ENCODE assay signal across 1 cellular context in genomic region chr15:89136818-89137772, GRCh38.
TF ChIP-seq lines count a peak whose summit lies in the region.

No MANE protein-coding gene starts in this region.

TF ChIP-seq in HepG2, 621 proteins besides CTCF, POLR2A, EP300 and RAD21 (continued from another document and continues in another):
- TF ChIP-seq, protein P1, sequence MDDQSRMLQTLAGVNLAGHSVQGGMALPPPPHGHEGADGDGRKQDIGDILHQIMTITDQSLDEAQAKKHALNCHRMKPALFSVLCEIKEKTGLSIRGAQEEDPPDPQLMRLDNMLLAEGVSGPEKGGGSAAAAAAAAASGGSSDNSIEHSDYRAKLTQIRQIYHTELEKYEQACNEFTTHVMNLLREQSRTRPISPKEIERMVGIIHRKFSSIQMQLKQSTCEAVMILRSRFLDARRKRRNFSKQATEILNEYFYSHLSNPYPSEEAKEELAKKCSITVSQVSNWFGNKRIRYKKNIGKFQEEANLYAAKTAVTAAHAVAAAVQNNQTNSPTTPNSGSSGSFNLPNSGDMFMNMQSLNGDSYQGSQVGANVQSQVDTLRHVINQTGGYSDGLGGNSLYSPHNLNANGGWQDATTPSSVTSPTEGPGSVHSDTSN (CRISPR knock-in tag; IDR thresholded peaks at IDR 0.05; ENCODE audit: borderline replicate concordance): no peak
- TF ChIP-seq ZSCAN21 (CRISPR knock-in tag; IDR thresholded peaks at IDR 0.05; ENCODE audit: borderline replicate concordance) (peak; percentile 74; the same call in 1 of the 2 replicates), PHF21A (CRISPR knock-in tag; IDR thresholded peaks at IDR 0.05) (peak; percentile 89), ARNT (IDR thresholded peaks at IDR 0.05) (no peak), SOX5 (CRISPR knock-in tag; IDR thresholded peaks at IDR 0.05; ENCODE audit: borderline replicate concordance) (peak; percentile 80), ZBTB26 (CRISPR knock-in tag; IDR thresholded peaks at IDR 0.05; ENCODE audit: borderline replicate concordance) (peak; percentile 79; the same call in 1 of the 2 replicates), CEBPG (CRISPR knock-in tag; IDR thresholded peaks at IDR 0.05) (peak; percentile 66), IRF2 (CRISPR knock-in tag; IDR thresholded peaks at IDR 0.05) (peak; percentile 85), ZNF274 (CRISPR knock-in tag; IDR thresholded peaks at IDR 0.05) (no peak), ZNF670 (CRISPR knock-in tag; IDR thresholded peaks at IDR 0.05; ENCODE audit: borderline replicate concordance) (0 out of 2 replicates have a peak, but pooled peaks have one; percentile 50), TFAP4 (IDR thresholded peaks at IDR 0.05; ENCODE audit: borderline replicate concordance, low read depth) (no peak; the same call in 1 of the 2 replicates), ZFP62 (CRISPR knock-in tag; IDR thresholded peaks at IDR 0.05) (no peak), MEF2D (CRISPR knock-in tag; IDR thresholded peaks at IDR 0.05) (peak; percentile 82; the same call in 1 of the 2 replicates), ZNF333 (CRISPR knock-in tag; IDR thresholded peaks at IDR 0.05; ENCODE audit: borderline replicate concordance) (no peak), CREM (IDR thresholded peaks at IDR 0.05) (peak; percentile 75), CREM (CRISPR knock-in tag; IDR thresholded peaks at IDR 0.05) (no peak), ZNF468 (CRISPR knock-in tag; IDR thresholded peaks at IDR 0.05) (no peak), ZNF607 (CRISPR knock-in tag; IDR thresholded peaks at IDR 0.05; ENCODE audit: borderline replicate concordance) (no peak), SCMH1 (CRISPR knock-in tag; IDR thresholded peaks at IDR 0.05; ENCODE audit: borderline replicate concordance) (no peak), ZNF547 (CRISPR knock-in tag; IDR thresholded peaks at IDR 0.05) (no peak), FOXK1 (CRISPR knock-in tag; IDR thresholded peaks at IDR 0.05; ENCODE audit: borderline replicate concordance, low read depth) (peak; percentile 55; the same call in 1 of the 2 replicates), NFE2 (CRISPR knock-in tag; IDR thresholded peaks at IDR 0.05) (0 out of 2 replicates have a peak, but pooled peaks have one; percentile 20), TBX3 (IDR thresholded peaks at IDR 0.05; ENCODE audit: borderline replicate concordance) (peak; percentile 73; the same call in 1 of the 2 replicates), ZBTB7A (CRISPR knock-in tag; IDR thresholded peaks at IDR 0.05) (no peak), ZNF354B (CRISPR knock-in tag; IDR thresholded peaks at IDR 0.05) (no peak), RAD51 (IDR thresholded peaks at IDR 0.05; ENCODE audit: borderline replicate concordance) (no peak), FOXA3 (CRISPR knock-in tag; IDR thresholded peaks at IDR 0.05) (peak; percentile 85), MYC (CRISPR knock-in tag; IDR thresholded peaks at IDR 0.05; ENCODE audit: borderline replicate concordance) (peak; percentile 47; the same call in 1 of the 2 replicates), PCBP2 (optimal IDR thresholded peaks at IDR 0.05; ENCODE audit: low read depth, low read length, poor library complexity, severe bottlenecking) (no peak), ARID5B (CRISPR knock-in tag; IDR thresholded peaks at IDR 0.05) (peak; percentile 96), MBNL3 (CRISPR knock-in tag; conservative IDR thresholded peaks at IDR 0.05) (no peak), FOXJ3 (CRISPR knock-in tag; IDR thresholded peaks at IDR 0.05; ENCODE audit: borderline replicate concordance) (peak; percentile 62; the same call in 1 of the 2 replicates), ZNF317 (CRISPR knock-in tag; IDR thresholded peaks at IDR 0.05) (0 out of 2 replicates have a peak, but pooled peaks have one; percentile 38), SMAD3 (CRISPR knock-in tag; IDR thresholded peaks at IDR 0.05) (peak; percentile 80; the same call in 1 of the 2 replicates), STAT5B (CRISPR knock-in tag; IDR thresholded peaks at IDR 0.05) (no peak), SUZ12 (IDR thresholded peaks at IDR 0.05; ENCODE audit: low read depth, low read length) (no peak), ZNF121 (CRISPR knock-in tag; IDR thresholded peaks at IDR 0.05) (0 out of 2 replicates have a peak, but pooled peaks have one; percentile 39), ZNF235 (CRISPR knock-in tag; IDR thresholded peaks at IDR 0.05; ENCODE audit: borderline replicate concordance) (no peak), RFX3 (CRISPR knock-in tag; IDR thresholded peaks at IDR 0.05) (no peak), SAP130 (CRISPR knock-in tag; IDR thresholded peaks at IDR 0.05; ENCODE audit: low read depth) (peak; percentile 78), ZFP82 (CRISPR knock-in tag; IDR thresholded peaks at IDR 0.05; ENCODE audit: borderline replicate concordance) (no peak), TEAD3 (CRISPR knock-in tag; optimal IDR thresholded peaks at IDR 0.05; ENCODE audit: borderline replicate concordance) (peak; percentile 80), HHEX (CRISPR knock-in tag; IDR thresholded peaks at IDR 0.05) (0 out of 2 replicates have a peak, but pooled peaks have one; percentile 26), NONO (IDR thresholded peaks at IDR 0.05) (no peak), NONO (CRISPR knock-in tag; conservative IDR thresholded peaks at IDR 0.05) (peak; percentile 75), MED1 (CRISPR knock-in tag; IDR thresholded peaks at IDR 0.05) (peak; percentile 99), NCOA5 (CRISPR knock-in tag; IDR thresholded peaks at IDR 0.05) (no peak), NFE2L1 (CRISPR knock-in tag; IDR thresholded peaks at IDR 0.05; ENCODE audit: borderline replicate concordance) (no peak), ZNF264 (CRISPR knock-in tag; IDR thresholded peaks at IDR 0.05) (peak; percentile 99), HNRNPK (IDR thresholded peaks at IDR 0.05; ENCODE audit: low read depth, low read length, poor library complexity, severe bottlenecking) (no peak), MED13 (CRISPR knock-in tag; IDR thresholded peaks at IDR 0.05) (peak; percentile 61; the same call in 1 of the 2 replicates), ZNF337 (CRISPR knock-in tag; IDR thresholded peaks at IDR 0.05; ENCODE audit: borderline replicate concordance, low read depth) (peak; percentile 94), ZNF776 (CRISPR knock-in tag; IDR thresholded peaks at IDR 0.05) (no peak), ISL2 (CRISPR knock-in tag; IDR thresholded peaks at IDR 0.05) (peak; percentile 69), MEIS1 (CRISPR knock-in tag; IDR thresholded peaks at IDR 0.05; ENCODE audit: borderline replicate concordance) (no peak; the same call in 1 of the 2 replicates), ZNF768 (CRISPR knock-in tag; IDR thresholded peaks at IDR 0.05) (no peak; the same call in 1 of the 2 replicates), HDAC2 (CRISPR knock-in tag; IDR thresholded peaks at IDR 0.05) (peak; percentile 98), ZNF781 (CRISPR knock-in tag; IDR thresholded peaks at IDR 0.05; ENCODE audit: borderline replicate concordance, not compliant biosample characterization) (no peak), ZNF160 (CRISPR knock-in tag; IDR thresholded peaks at IDR 0.05) (0 out of 2 replicates have a peak, but pooled peaks have one; percentile 21), ZNF589 (CRISPR knock-in tag; conservative IDR thresholded peaks at IDR 0.05) (no peak; the same call in 1 of the 2 replicates), XRCC5 (optimal IDR thresholded peaks at IDR 0.05; ENCODE audit: low read length) (no peak), ZNF761 (CRISPR knock-in tag; conservative IDR thresholded peaks at IDR 0.05) (no peak), ZNF839 (CRISPR knock-in tag; IDR thresholded peaks at IDR 0.05; ENCODE audit: borderline replicate concordance) (no peak)
- TF ChIP-seq, protein P2, sequence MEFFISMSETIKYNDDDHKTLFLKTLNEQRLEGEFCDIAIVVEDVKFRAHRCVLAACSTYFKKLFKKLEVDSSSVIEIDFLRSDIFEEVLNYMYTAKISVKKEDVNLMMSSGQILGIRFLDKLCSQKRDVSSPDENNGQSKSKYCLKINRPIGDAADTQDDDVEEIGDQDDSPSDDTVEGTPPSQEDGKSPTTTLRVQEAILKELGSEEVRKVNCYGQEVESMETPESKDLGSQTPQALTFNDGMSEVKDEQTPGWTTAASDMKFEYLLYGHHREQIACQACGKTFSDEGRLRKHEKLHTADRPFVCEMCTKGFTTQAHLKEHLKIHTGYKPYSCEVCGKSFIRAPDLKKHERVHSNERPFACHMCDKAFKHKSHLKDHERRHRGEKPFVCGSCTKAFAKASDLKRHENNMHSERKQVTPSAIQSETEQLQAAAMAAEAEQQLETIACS (CRISPR knock-in tag; IDR thresholded peaks at IDR 0.05): no peak
- TF ChIP-seq, protein P3, sequence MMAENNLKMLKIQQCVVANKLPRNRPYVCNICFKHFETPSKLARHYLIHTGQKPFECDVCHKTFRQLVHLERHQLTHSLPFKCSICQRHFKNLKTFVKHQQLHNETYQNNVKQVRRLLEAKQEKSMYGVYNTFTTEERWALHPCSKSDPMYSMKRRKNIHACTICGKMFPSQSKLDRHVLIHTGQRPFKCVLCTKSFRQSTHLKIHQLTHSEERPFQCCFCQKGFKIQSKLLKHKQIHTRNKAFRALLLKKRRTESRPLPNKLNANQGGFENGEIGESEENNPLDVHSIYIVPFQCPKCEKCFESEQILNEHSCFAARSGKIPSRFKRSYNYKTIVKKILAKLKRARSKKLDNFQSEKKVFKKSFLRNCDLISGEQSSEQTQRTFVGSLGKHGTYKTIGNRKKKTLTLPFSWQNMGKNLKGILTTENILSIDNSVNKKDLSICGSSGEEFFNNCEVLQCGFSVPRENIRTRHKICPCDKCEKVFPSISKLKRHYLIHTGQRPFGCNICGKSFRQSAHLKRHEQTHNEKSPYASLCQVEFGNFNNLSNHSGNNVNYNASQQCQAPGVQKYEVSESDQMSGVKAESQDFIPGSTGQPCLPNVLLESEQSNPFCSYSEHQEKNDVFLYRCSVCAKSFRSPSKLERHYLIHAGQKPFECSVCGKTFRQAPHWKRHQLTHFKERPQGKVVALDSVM (CRISPR knock-in tag; IDR thresholded peaks at IDR 0.05): no peak
- TF ChIP-seq, protein P4, sequence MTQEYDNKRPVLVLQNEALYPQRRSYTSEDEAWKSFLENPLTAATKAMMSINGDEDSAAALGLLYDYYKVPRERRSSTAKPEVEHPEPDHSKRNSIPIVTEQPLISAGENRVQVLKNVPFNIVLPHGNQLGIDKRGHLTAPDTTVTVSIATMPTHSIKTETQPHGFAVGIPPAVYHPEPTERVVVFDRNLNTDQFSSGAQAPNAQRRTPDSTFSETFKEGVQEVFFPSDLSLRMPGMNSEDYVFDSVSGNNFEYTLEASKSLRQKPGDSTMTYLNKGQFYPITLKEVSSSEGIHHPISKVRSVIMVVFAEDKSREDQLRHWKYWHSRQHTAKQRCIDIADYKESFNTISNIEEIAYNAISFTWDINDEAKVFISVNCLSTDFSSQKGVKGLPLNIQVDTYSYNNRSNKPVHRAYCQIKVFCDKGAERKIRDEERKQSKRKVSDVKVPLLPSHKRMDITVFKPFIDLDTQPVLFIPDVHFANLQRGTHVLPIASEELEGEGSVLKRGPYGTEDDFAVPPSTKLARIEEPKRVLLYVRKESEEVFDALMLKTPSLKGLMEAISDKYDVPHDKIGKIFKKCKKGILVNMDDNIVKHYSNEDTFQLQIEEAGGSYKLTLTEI (CRISPR knock-in tag; conservative IDR thresholded peaks at IDR 0.05): no peak
- TF ChIP-seq, protein P5, sequence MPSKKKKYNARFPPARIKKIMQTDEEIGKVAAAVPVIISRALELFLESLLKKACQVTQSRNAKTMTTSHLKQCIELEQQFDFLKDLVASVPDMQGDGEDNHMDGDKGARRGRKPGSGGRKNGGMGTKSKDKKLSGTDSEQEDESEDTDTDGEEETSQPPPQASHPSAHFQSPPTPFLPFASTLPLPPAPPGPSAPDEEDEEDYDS (CRISPR knock-in tag; IDR thresholded peaks at IDR 0.05): peak; percentile 53; the same call in 1 of the 2 replicates
